ENCODE assay signal across 13 cellular contexts in the genomic region with DNA sequence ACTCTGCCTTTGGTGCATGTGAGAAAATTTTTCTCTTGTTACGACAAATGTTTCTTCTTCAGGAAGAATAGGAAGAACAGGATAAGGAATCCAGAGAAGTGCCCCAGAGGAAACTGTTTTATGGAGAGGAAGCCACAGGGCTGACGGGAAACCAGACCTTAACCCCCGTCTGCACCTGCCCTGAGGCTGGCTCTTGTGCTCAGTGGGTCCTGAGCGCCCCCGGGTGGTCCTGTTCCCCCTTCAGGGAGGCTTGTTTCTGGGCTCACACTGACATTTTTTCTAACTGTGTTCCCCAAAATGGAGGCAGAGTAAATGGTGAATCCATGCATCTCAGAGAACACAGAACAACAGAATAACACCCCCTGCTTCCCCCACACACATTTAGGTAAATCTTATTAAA.
"Had no signal": no experiment of that assay in that cellular context is flagged by ENCODE, and none has a peak within 500 bp of the region (broad histone marks: within the 10 kb centered on the region; RNA-seq: fewer than 3 reads in every experiment).

No MANE protein-coding gene starts in this region.

- H3K4me2 ChIP-seq: hepatocyte had no signal

- H3K27ac ChIP-seq: cardiac muscle cell, hepatocyte, tibial artery, VCaP had no signal

- H3K79me2 ChIP-seq: hepatocyte had no signal

- H3K4me1 ChIP-seq: tibial artery had no signal

- H3K4me3 Mint-ChIP-seq: activated naive CD8-positive, alpha-beta T cell treated with anti-CD3 and anti-CD28 coated beads for 36 hours; memory B cell; neural crest cell had no signal

- H3K4me3 ChIP-seq: cardiac muscle cell, hepatocyte, tibial artery had no signal

- DNase-seq: activated CD4-positive, alpha-beta T cell treated with anti-CD3 and anti-CD28 coated beads for 1 hour; activated naive CD8-positive, alpha-beta T cell treated with anti-CD3 and anti-CD28 coated beads for 36 hours; amniotic stem cell; dermis blood vessel endothelial cell; foreskin fibroblast; stimulated activated naive CD4-positive, alpha-beta T cell; tibial artery had no signal

- H3K27me3 ChIP-seq: cardiac muscle cell, hepatocyte, tibial artery had no signal

- H3K4me1 Mint-ChIP-seq: memory B cell, neural crest cell had no signal

- H3K27ac Mint-ChIP-seq: activated naive CD8-positive, alpha-beta T cell treated with anti-CD3 and anti-CD28 coated beads for 36 hours; memory B cell; progenitor cell of endocrine pancreas had no signal

- H3K36me3 ChIP-seq: cardiac muscle cell, tibial artery had no signal

- H3K9me3 ChIP-seq: tibial artery had no signal

- H3K27me3 Mint-ChIP-seq: progenitor cell of endocrine pancreas had no signal

- H2AFZ ChIP-seq: hepatocyte had no signal

- H3K36me3 Mint-ChIP-seq: activated naive CD8-positive, alpha-beta T cell treated with anti-CD3 and anti-CD28 coated beads for 36 hours; memory B cell had no signal
